Comparison of ENCODE assay signal across 8 cellular contexts in the genomic region with DNA sequence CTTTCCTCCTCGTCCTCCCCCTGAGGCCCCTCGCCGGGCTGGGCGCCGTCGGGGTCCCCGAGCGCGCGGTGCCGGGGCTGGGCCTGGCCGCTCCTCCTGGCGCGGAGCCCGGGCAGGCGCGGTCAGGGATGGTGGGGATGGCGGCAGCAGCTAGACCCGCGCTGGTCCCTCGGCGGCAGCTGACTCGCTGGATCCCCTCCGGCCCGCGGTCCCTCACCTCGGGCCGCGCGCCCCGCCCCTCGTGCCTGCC. TPM values are rescaled to one million over a fixed set of nuclear protein-coding genes. Genes with fewer than 3 reads are reported as not detected.
DNase-seq lines count a peak whose midpoint lies in the region; ATAC-seq and TF ChIP-seq lines count a peak whose summit lies in the region.

TSS of gene SLC25A29 (minus strand) at position 189 of the 250 bp plus-strand sequence. CDS start 212 bp downstream, outside the sequence.

- no peaks in the 10 kb centered on the region for H3K36me3 ChIP-seq in upper lobe of right lung

- no peaks in the 10 kb centered on the region for H3K36me3 Mint-ChIP-seq in activated T-cell treated with anti-CD3 and anti-CD28 coated beads, Interleukin-2, amount 50 U/mL, for 72 hours (ENCODE audit: insufficient read depth in 2 of 2)
- H3K36me3 Mint-ChIP-seq in memory B cell, result no peaks in the 10 kb centered on the region

- no peaks in the 10 kb centered on the region for H3K9me3 ChIP-seq in upper lobe of right lung

- H3K4me1 ChIP-seq in upper lobe of right lung, result peaks cover 34% of the 10 kb centered on the region

- peak within 1 kb of the TSS; percentile 83 to 86 for H3K4me3 Mint-ChIP-seq in activated T-cell treated with anti-CD3 and anti-CD28 coated beads, Interleukin-2, amount 50 U/mL, for 72 hours
- peak within 1 kb of the TSS; percentile 87 for H3K4me3 Mint-ChIP-seq in memory B cell

- intact Hi-C loops in upper lobe of right lung (cut with DNase I), result no loop called here

- H3K9me3 Mint-ChIP-seq in activated T-cell treated with anti-CD3 and anti-CD28 coated beads, Interleukin-2, amount 50 U/mL, for 72 hours, result no peaks in the 10 kb centered on the region
- H3K9me3 Mint-ChIP-seq in memory B cell, result no peaks in the 10 kb centered on the region

- H3K27ac Mint-ChIP-seq in activated T-cell treated with anti-CD3 and anti-CD28 coated beads, Interleukin-2, amount 50 U/mL, for 72 hours, result no peak within 1 kb of the TSS
- peak within 1 kb of the TSS; percentile 32 for H3K27ac Mint-ChIP-seq in memory B cell

- H3K27me3 Mint-ChIP-seq in activated T-cell treated with anti-CD3 and anti-CD28 coated beads, Interleukin-2, amount 50 U/mL, for 72 hours (ENCODE audit: low read depth), result peaks cover 18% of the 10 kb centered on the region
- no peaks in the 10 kb centered on the region for H3K27me3 Mint-ChIP-seq in memory B cell

- peak within 1 kb of the TSS; percentile 91 for H3K27ac ChIP-seq in upper lobe of right lung

- H3K4me3 ChIP-seq in upper lobe of right lung, result peak within 1 kb of the TSS; percentile 93

- no peak for TF ChIP-seq CTCF in upper lobe of right lung (IDR thresholded peaks at IDR 0.05)

- no peaks in the 10 kb centered on the region for H3K27me3 ChIP-seq in upper lobe of right lung

- peaks cover 8% of the 10 kb centered on the region for H3K4me1 Mint-ChIP-seq in activated T-cell treated with anti-CD3 and anti-CD28 coated beads, Interleukin-2, amount 50 U/mL, for 72 hours (ENCODE audit: low read depth)
- H3K4me1 Mint-ChIP-seq in memory B cell, result peaks cover 25% of the 10 kb centered on the region

- ATAC-seq in activated T-cell treated with anti-CD3 and anti-CD28 coated beads, Interleukin-2, amount 50 U/mL, for 72 hours (replicated peaks in 1 of 2), result no peak
- ATAC-seq in memory B cell (ENCODE audit: low read depth) (no peak), upper lobe of right lung (no peak), HG03097 (IDR thresholded peaks at IDR 0.05; ENCODE audit: low FRiP score, unreplicated experiment) (no peak)

- DNase-seq in activated T-cell treated with anti-CD3 and anti-CD28 coated beads, Interleukin-2, amount 50 U/mL, for 72 hours, result no peak
- no peak for DNase-seq in activated T-cell treated with anti-CD3 and anti-CD28 coated beads for 4 hours
- no peak for DNase-seq in cerebellum (ENCODE audit: low spot score)
- DNase-seq in memory B cell (ENCODE audit: low spot score in 2 of 2), result no peak
- no peak for DNase-seq in upper lobe of right lung
- DNase-seq in stimulated activated naive CD4-positive, alpha-beta T cell treated with Interleukin-2 at 50 U/mL for 16 hours (lab: John Stamatoyannopoulos, UW), result no peak
- no peak for DNase-seq in activated effector memory CD4-positive, alpha-beta T cell treated with anti-CD3 and anti-CD28 coated beads, Interleukin-2, amount 50 U/mL, for 16 hours

RNA-seq across cellular contexts. Expression of gene SLC25A29, which starts in this region (rescaled TPM):
- 10 to 100 TPM; 22.7 to 47.2 TPM for total RNA-seq in activated T-cell treated with anti-CD3 and anti-CD28 coated beads, Interleukin-2, amount 50 U/mL, for 72 hours
- total RNA-seq in cerebellum, result 46.8 TPM
- 104 TPM for total RNA-seq in upper lobe of right lung
